ENCODE assay signal across 8 cellular contexts in genomic region chr2:218860950-218861381, GRCh38. TPM values are rescaled to one million over a fixed set of nuclear protein-coding genes. Genes with fewer than 3 reads are reported as not detected.
DNase-seq lines count a peak whose midpoint lies in the region; ATAC-seq, FAIRE-seq and TF ChIP-seq lines count a peak whose summit lies in the region.

No MANE protein-coding gene starts in this region.

- POLR2A ChIA-PET in A549 (lab: Yijun Ruan, JAX) = no interaction called here

- no peak overlapping the region for H3K27ac ChIP-seq in A549
- H3K27ac ChIP-seq in RWPE2 (ENCODE audit: poor library complexity, severe bottlenecking) = no peak overlapping the region
- no peak overlapping the region for H3K27ac ChIP-seq in psoas muscle

- peak overlapping the region; percentile 100; the same call in 2 of the 3 replicates for H3K4me2 ChIP-seq in A549

- no peak for TF ChIP-seq CTCF in A549 (IDR thresholded peaks at IDR 0.05)
- no peak for TF ChIP-seq CTCF in RWPE2 (IDR thresholded peaks at IDR 0.05; ENCODE audit: poor library complexity, severe bottlenecking)
- TF ChIP-seq CTCF in psoas muscle (IDR thresholded peaks at IDR 0.05) = no peak
- no peak for TF ChIP-seq CTCF in GM13976 (IDR thresholded peaks at IDR 0.05; ENCODE audit: borderline replicate concordance, control extremely low read depth, extremely low read depth, insufficient read depth, missing control alignments)

- H3K27me3 Mint-ChIP-seq in IgD-negative memory B cell = peaks cover 63% of the 10 kb centered on the region

- no peak for FAIRE-seq in A549 (lab: Jason Lieb, UNC)

- no peaks in the 10 kb centered on the region for H3K9me3 Mint-ChIP-seq in IgD-negative memory B cell

- intact Hi-C loops in psoas muscle (cut with DNase I) = no loop called here

- H3K4me3 ChIP-seq in A549 = peak overlapping the region; percentile 64; the same call in 1 of the 3 replicates
- H3K4me3 ChIP-seq in RWPE2 (ENCODE audit: severe bottlenecking) = no peak overlapping the region
- peak overlapping the region; percentile 52 for H3K4me3 ChIP-seq in psoas muscle

- no peaks in the 10 kb centered on the region for H3K36me3 Mint-ChIP-seq in IgD-negative memory B cell

- TF ChIP-seq POLR2A in A549 (IDR thresholded peaks at IDR 0.05; ENCODE audit: low read length) = no peak

- DNase-seq in A549 (ENCODE audit: low read depth in 1 of 2, low spot score in 1 of 2) (no peak), RWPE2 (ENCODE audit: low spot score) (no peak), foreskin melanocyte (peak; percentile 64), psoas muscle (peak; percentile 41 to 62), GM13976 (ENCODE audit: low spot score) (no peak), GM19238 (ENCODE audit: insufficient read length, low spot score) (no peak)

- in situ Hi-C loops in GM13976 (cut with MboI; ENCODE audit: low sequenced_read_pairs, unreplicated experiment) = no loop called here

- no peak for TF ChIP-seq EP300 in A549 (IDR thresholded peaks at IDR 0.05)

- ATAC-seq in A549 = peak in 1 of 2 experiments; percentile 13; a peak in 1 of 6 replicates
- ATAC-seq in RWPE2 (ENCODE audit: low read depth) = peak; percentile 72
- ATAC-seq in psoas muscle = peak; percentile 51 to 82 (median 78)
- no peak for ATAC-seq in GM18861 (IDR thresholded peaks at IDR 0.05; ENCODE audit: unreplicated experiment)

- peaks cover 35% of the 10 kb centered on the region for H3K4me1 ChIP-seq in A549
- H3K4me1 ChIP-seq in RWPE2 (ENCODE audit: insufficient read depth, poor library complexity, severe bottlenecking) = peaks cover 4% of the 10 kb centered on the region
- H3K4me1 ChIP-seq in psoas muscle = peaks cover 8% of the 10 kb centered on the region

- peaks cover 8 to 11% (median 9%) of the 10 kb centered on the region in 3 donors for H3K4me1 Mint-ChIP-seq in IgD-negative memory B cell

- no peak overlapping the region for H3K27ac Mint-ChIP-seq in IgD-negative memory B cell

- no peaks in the 10 kb centered on the region for H3K9me3 ChIP-seq in A549
- H3K9me3 ChIP-seq in RWPE2 (ENCODE audit: severe bottlenecking) = no peaks in the 10 kb centered on the region
- no peaks in the 10 kb centered on the region for H3K9me3 ChIP-seq in psoas muscle

- CTCF ChIA-PET in A549 (lab: Yijun Ruan, JAX) = interaction anchor here (0.9 to 8.0 kb wide), 9 partner anchors 8 to 119 kb away, joined by 3 to 70 read pairs (median 4); no protein-coding TSS in a partner anchor

- peak overlapping the region in 3 of 4 donors; percentile 41 to 70 (median 64) for H3K4me3 Mint-ChIP-seq in IgD-negative memory B cell

- 56% methylated on average over 21 of the region's 21 CpGs for WGBS in A549 (ENCODE audit: missing lambda C conversion rate)
- 1 to 2% (median 1%) methylated on average over 21 of the region's 21 CpGs for WGBS in psoas muscle, 3 donors

- no peak for TF ChIP-seq RAD21 in A549 (conservative IDR thresholded peaks at IDR 0.05 in 1 of 2, IDR thresholded peaks at IDR 0.05 in 1 of 2)

- H3K36me3 ChIP-seq in RWPE2 (ENCODE audit: low read depth) (no peaks in the 10 kb centered on the region), psoas muscle (ENCODE audit: insufficient read depth in 1 of 2, low read depth in 1 of 2) (no peaks in the 10 kb centered on the region)

- H3K27me3 ChIP-seq in RWPE2 (ENCODE audit: insufficient read depth, poor library complexity, severe bottlenecking) (peaks cover 38% of the 10 kb centered on the region), psoas muscle (ENCODE audit: insufficient read depth in 3 of 3, low read length in 2 of 3) (peaks cover 0 to 49% (median 15%) of the 10 kb centered on the region in 3 donors)

TF ChIP-seq in A549, 52 proteins besides CTCF, POLR2A, EP300 and RAD21:
- TF ChIP-seq ESRRA (IDR thresholded peaks at IDR 0.05; ENCODE audit: borderline replicate concordance, low read length) = no peak
- TF ChIP-seq NPAS2 (CRISPR knock-in tag; IDR thresholded peaks at IDR 0.05; ENCODE audit: borderline replicate concordance) = no peak
- TF ChIP-seq E2F6 (IDR thresholded peaks at IDR 0.05; ENCODE audit: borderline replicate concordance, low read depth) = no peak
- no peak for TF ChIP-seq TP53 (CRISPR knock-in tag; IDR thresholded peaks at IDR 0.05)
- TF ChIP-seq CEBPB (IDR thresholded peaks at IDR 0.05) = no peak
- TF ChIP-seq ZC3H11A (IDR thresholded peaks at IDR 0.05) = no peak
- no peak for TF ChIP-seq JUNB (IDR thresholded peaks at IDR 0.05)
TF ChIP-seq in A549: peak in this region for 0.

RNA-seq across cellular contexts. Expression of gene WNT6, which starts 1.4 kb away (rescaled TPM):
- polyA plus RNA-seq in A549 (2011; rRNA removed) (0.05 and 0.06 TPM in 2 replicates), A549 (2017; fragmentation: RNase III; extraction: RNeasy Plus Mini Kit Qiagen cat#74134 plus additional on column Dnase treatment) (0.08 to 0.28 TPM (median 0.10 TPM) in 3 replicates), IgD-negative memory B cell (0.86 TPM), psoas muscle (under 1 TPM; 0.05 to 0.20 (median 0.20) TPM)
- polyA plus RNA-seq in A549 (2012; cell fraction: cytosol; rRNA removed) = 0.15 and 0.44 TPM in 2 replicates
- polyA plus RNA-seq in A549 (2012; cell fraction: nucleus; rRNA removed) = 0.05 and 0.40 TPM in 2 replicates
- not detected in 2 replicates for polyA minus RNA-seq in A549 (2011; rRNA and poly(A)+ RNA removed)
- 1 to 10 TPM in 1 of 4 donors, under 1 TPM in 3; 0.12 to 1.0 (median 0.48) TPM for total RNA-seq in psoas muscle

RNA-seq across cellular contexts. Expression of gene WNT10A, which starts 19.7 kb away (rescaled TPM):
- polyA plus RNA-seq in A549 (2011; rRNA removed) = not detected in 2 replicates
- 0.01 and 0.03 TPM in 2 replicates for polyA plus RNA-seq in A549 (2012; cell fraction: cytosol; rRNA removed)
- polyA plus RNA-seq in A549 (2012; cell fraction: nucleus; rRNA removed) = 0.02 and 0.04 TPM in 2 replicates
- 0.04 TPM in 2 of 3 replicates, not detected in the other for polyA plus RNA-seq in A549 (2017; fragmentation: RNase III; extraction: RNeasy Plus Mini Kit Qiagen cat#74134 plus additional on column Dnase treatment)
- polyA minus RNA-seq in A549 (2011; rRNA and poly(A)+ RNA removed) = not detected in 2 replicates
- 2.4 TPM for polyA plus RNA-seq in IgD-negative memory B cell
- total RNA-seq in psoas muscle = not detected
- under 1 TPM in 2 of 3 donors, not detected in 1; 0.01 to 0.03 TPM for polyA plus RNA-seq in psoas muscle

RNA-seq across cellular contexts. Expression of gene PRKAG3, which starts 29.4 kb away (rescaled TPM):
- polyA plus RNA-seq in A549 (2011; rRNA removed) (not detected in 2 replicates), A549 (2017; fragmentation: RNase III; extraction: RNeasy Plus Mini Kit Qiagen cat#74134 plus additional on column Dnase treatment) (not detected in 3 replicates), IgD-negative memory B cell (not detected), psoas muscle (10 to 100 TPM in 2 of 3 donors, 1 to 10 TPM in 1; 9.2 to 60.2 (median 58.5) TPM)
- polyA plus RNA-seq in A549 (2012; cell fraction: cytosol; rRNA removed) = not detected in 2 replicates
- polyA plus RNA-seq in A549 (2012; cell fraction: nucleus; rRNA removed) = not detected in 2 replicates
- not detected in 2 replicates for polyA minus RNA-seq in A549 (2011; rRNA and poly(A)+ RNA removed)
- 100 to 1,000 TPM in 1 of 4 donors, 10 to 100 TPM in 3; 22.0 to 187 (median 59.9) TPM for total RNA-seq in psoas muscle

Comparison
In these comparisons a context has a peak if more than half of its experiments do, and no peak if none do; other contexts are left out.
1. DNase-seq: peak in foreskin melanocyte (single experiment) and psoas muscle (2 of 2); none in A549 (0 of 2), RWPE2 (single experiment), GM13976 (single experiment) and GM19238 (single experiment).
2. RNA of gene PRKAG3, which starts 29.4 kb away (polyA plus RNA-seq): 9.2 to 60.2 TPM in psoas muscle; not detected in A549 and not detected in IgD-negative memory B cell (single experiment); every median in the first group is over 10 times any median in the second.